In genomic region chr4:3827616-3828492, GRCh38 we compare ENCODE assay signal across 10 cellular contexts.
DNase-seq lines count a peak whose midpoint lies in the region; ATAC-seq and TF ChIP-seq lines count a peak whose summit lies in the region.
"Had no signal": no experiment of that assay in that cellular context is flagged by ENCODE, and none has a peak within 500 bp of the region (broad histone marks: within the 10 kb centered on the region; RNA-seq: fewer than 3 reads in every experiment).

No MANE protein-coding gene starts in this region.

- H3K4me1 ChIP-seq in transverse colon (peaks cover 3 to 13% (median 11%) of the 10 kb centered on the region in 4 donors), mesenchymal stem cell (ENCODE audit: control insufficient read depth, insufficient read depth, low read depth, low read length) (no peaks in the 10 kb centered on the region)

- peak; percentile 64 for DNase-seq in cerebellar cortex (ENCODE audit: low spot score)
- DNase-seq in kidney tubule cell (ENCODE audit: low spot score), result peak; percentile 13
- peak; percentile 78 for DNase-seq in transverse colon
- DNase-seq in mesenchymal stem cell, result no peak
- DNase-seq in T-helper 17 cell, result no peak
- DNase-seq in CD14-positive monocyte (ENCODE audit: low spot score), result no peak
- DNase-seq: activated CD8-positive, alpha-beta memory T cell treated with anti-CD3 and anti-CD28 coated beads, Interleukin-2, amount 50 U/mL, for 48 hours; NCI-H774 had no signal

- peaks cover 2% of the 10 kb centered on the region for H3K36me3 Mint-ChIP-seq in T-helper 17 cell (ENCODE audit: low read depth)
- no peaks in the 10 kb centered on the region for H3K36me3 Mint-ChIP-seq in CD14-positive monocyte

- no peak overlapping the region for H2BK120ac ChIP-seq in mesenchymal stem cell (ENCODE audit: low read depth, low read length)

- no peak overlapping the region for H2BK12ac ChIP-seq in mesenchymal stem cell (ENCODE audit: low read length in 2 of 2)

- H3K9me3 ChIP-seq in transverse colon (no peaks in the 10 kb centered on the region), mesenchymal stem cell (ENCODE audit: control insufficient read depth, low read length) (no peaks in the 10 kb centered on the region), T-helper 17 cell (ENCODE audit: control insufficient read depth, low read length, poor library complexity, severe bottlenecking) (no peaks in the 10 kb centered on the region)

- no peak overlapping the region for H2BK15ac ChIP-seq in mesenchymal stem cell (ENCODE audit: low read depth, poor library complexity, severe bottlenecking)

- TF ChIP-seq EP300 in Ishikawa (IDR thresholded peaks at IDR 0.05; ENCODE audit: borderline replicate concordance) (peak; percentile 85), transverse colon (IDR thresholded peaks at IDR 0.05; ENCODE audit: low read depth) (no peak)

- 51% methylated on average over 15 of the region's 24 CpGs; no CpG with 5 or more reads in 1 of the 2 donors for WGBS in transverse colon (ENCODE audit: low coverage in 1 of 2), 2 donors
- WGBS in mesenchymal stem cell, result 77% methylated on average over 24 of the region's 24 CpGs

- peak; percentile 26; the same call in 1 of the 2 replicates for TF ChIP-seq RAD21 in Ishikawa (IDR thresholded peaks at IDR 0.05; ENCODE audit: low read depth)

- in situ Hi-C loops in transverse colon (cut with MboI; ENCODE audit: low pct_ligation_motif_present in 1 of 4, low pct_unique_long_range_greater_than_20kb in 1 of 4, low sequenced_read_pairs in 3 of 4), result no loop called here

- H3K27me3 ChIP-seq in transverse colon (no peaks in the 10 kb centered on the region), mesenchymal stem cell (ENCODE audit: control insufficient read depth in 1 of 2, insufficient read depth in 1 of 2, low read length in 2 of 2) (peaks cover under 1 to 86% of the 10 kb centered on the region in 2 experiments)

- H3K36me3 ChIP-seq in transverse colon, result no peaks in the 10 kb centered on the region
- no peaks in the 10 kb centered on the region for H3K36me3 ChIP-seq in mesenchymal stem cell (ENCODE audit: control insufficient read depth in 1 of 2, insufficient read depth in 2 of 2, low read depth in 1 of 2, low read length in 2 of 2)

- H3K4ac ChIP-seq in mesenchymal stem cell (ENCODE audit: low read depth in 1 of 2, low read length in 2 of 2), result no peak overlapping the region

- H3K9ac ChIP-seq in mesenchymal stem cell (ENCODE audit: low read length), result no peak overlapping the region

- H3K27me3 Mint-ChIP-seq in T-helper 17 cell (peaks cover 16% of the 10 kb centered on the region), CD14-positive monocyte (ENCODE audit: low read depth in 3 of 3) (peaks cover 4 to 7% (median 5%) of the 10 kb centered on the region in 3 donors)

- H4K8ac ChIP-seq in mesenchymal stem cell (ENCODE audit: low read length), result no peak overlapping the region

- no peak overlapping the region for H4K91ac ChIP-seq in mesenchymal stem cell (ENCODE audit: low read length)

- no peak overlapping the region for H2AFZ ChIP-seq in mesenchymal stem cell (ENCODE audit: low read depth, low read length)

- no peak overlapping the region for H3K23ac ChIP-seq in mesenchymal stem cell (ENCODE audit: low read length in 2 of 2)

- H3K27ac ChIP-seq in transverse colon (no peak overlapping the region), mesenchymal stem cell (ENCODE audit: low read length, poor library complexity, severe bottlenecking) (no peak overlapping the region)

- intact Hi-C loops in transverse colon (cut with DNase I; ENCODE audit: low total_unique reads), result no loop called here
- intact Hi-C loops in CD14-positive monocyte (cut with micrococcal nuclease), result no loop called here

- H3K4me1 Mint-ChIP-seq in T-helper 17 cell (no peaks in the 10 kb centered on the region), CD14-positive monocyte (no peaks in the 10 kb centered on the region)

- no peaks in the 10 kb centered on the region for H3K79me1 ChIP-seq in mesenchymal stem cell (replicated peaks; ENCODE audit: low read length, poor library complexity, severe bottlenecking)

- H3K4me3 ChIP-seq in transverse colon (no peak overlapping the region), mesenchymal stem cell (ENCODE audit: insufficient read depth in 1 of 2, low read depth in 1 of 2, low read length in 2 of 2) (no peak overlapping the region)

- no peak for ATAC-seq in T-helper 17 cell
- ATAC-seq in GM21825 (IDR thresholded peaks at IDR 0.05; ENCODE audit: unreplicated experiment), result no peak

- no peak for TF ChIP-seq POLR2A in transverse colon (IDR thresholded peaks at IDR 0.05)

- no peaks in the 10 kb centered on the region for H3K9me3 Mint-ChIP-seq in CD14-positive monocyte

- no peak overlapping the region for H3K14ac ChIP-seq in mesenchymal stem cell (ENCODE audit: low read length in 2 of 2)

- TF ChIP-seq CTCF in transverse colon (IDR thresholded peaks at IDR 0.05), result no peak
- TF ChIP-seq CTCF in CD14-positive monocyte (IDR thresholded peaks at IDR 0.05), result no peak

- H3K27ac Mint-ChIP-seq in T-helper 17 cell, result no peak overlapping the region
- H3K27ac Mint-ChIP-seq in CD14-positive monocyte, result no peak overlapping the region

- H2BK5ac ChIP-seq in mesenchymal stem cell (ENCODE audit: low read depth, low read length, poor library complexity, severe bottlenecking), result no peak overlapping the region

- H2AK5ac ChIP-seq in mesenchymal stem cell (ENCODE audit: low read length, severe bottlenecking), result no peak overlapping the region

- H3K4me3 Mint-ChIP-seq in T-helper 17 cell, result no peak overlapping the region
- H3K4me3 Mint-ChIP-seq in CD14-positive monocyte, result no peak overlapping the region

- no peak overlapping the region for H3K4me2 ChIP-seq in mesenchymal stem cell (ENCODE audit: low read length, poor library complexity, severe bottlenecking)

- no peak overlapping the region for H3K18ac ChIP-seq in mesenchymal stem cell (ENCODE audit: low read depth in 1 of 2, low read length in 2 of 2)

TF ChIP-seq in Ishikawa, 13 proteins besides CTCF, POLR2A, EP300 and RAD21:
- TF ChIP-seq FOXM1 (IDR thresholded peaks at IDR 0.05; ENCODE audit: borderline replicate concordance, low read depth), result peak; percentile 54; the same call in 1 of the 2 replicates
- peak; percentile 51; the same call in 1 of the 2 replicates for TF ChIP-seq EGR1 (IDR thresholded peaks at IDR 0.05)
- peak; percentile 39 for TF ChIP-seq TAF1 (IDR thresholded peaks at IDR 0.05; ENCODE audit: low read depth)
- TF ChIP-seq TCF12 (IDR thresholded peaks at IDR 0.05; ENCODE audit: low read depth), result peak; percentile 84
- TF ChIP-seq MAX (IDR thresholded peaks at IDR 0.05), result peak; percentile 68
- TF ChIP-seq USF1 (IDR thresholded peaks at IDR 0.05), result peak; percentile 48
- peak; percentile 34; the same call in 1 of the 2 replicates for TF ChIP-seq YY1 (IDR thresholded peaks at IDR 0.05; ENCODE audit: low read depth)
- TF ChIP-seq CEBPB (IDR thresholded peaks at IDR 0.05), result no peak; the same call in 1 of the 2 replicates
- no peak for TF ChIP-seq CREB1 (IDR thresholded peaks at IDR 0.05; ENCODE audit: low read depth)
- TF ChIP-seq TEAD4 (IDR thresholded peaks at IDR 0.05), result peak; percentile 82
- peak; percentile 94; the same call in 1 of the 2 replicates for TF ChIP-seq ZBTB7A (IDR thresholded peaks at IDR 0.05; ENCODE audit: low read depth)
- no peak for TF ChIP-seq REST (IDR thresholded peaks at IDR 0.05; ENCODE audit: low read depth)
- TF ChIP-seq NFIC (IDR thresholded peaks at IDR 0.05), result peak; percentile 97

Comparison
In these comparisons a context has a peak if more than half of its experiments do, and no peak if none do; other contexts are left out.
1. DNase-seq: peak in cerebellar cortex (single experiment), kidney tubule cell (single experiment) and transverse colon (single experiment); none in mesenchymal stem cell (single experiment), T-helper 17 cell (0 of 3) and CD14-positive monocyte (single experiment).